ENCODE assay signal across 8 cellular contexts in the genomic region with DNA sequence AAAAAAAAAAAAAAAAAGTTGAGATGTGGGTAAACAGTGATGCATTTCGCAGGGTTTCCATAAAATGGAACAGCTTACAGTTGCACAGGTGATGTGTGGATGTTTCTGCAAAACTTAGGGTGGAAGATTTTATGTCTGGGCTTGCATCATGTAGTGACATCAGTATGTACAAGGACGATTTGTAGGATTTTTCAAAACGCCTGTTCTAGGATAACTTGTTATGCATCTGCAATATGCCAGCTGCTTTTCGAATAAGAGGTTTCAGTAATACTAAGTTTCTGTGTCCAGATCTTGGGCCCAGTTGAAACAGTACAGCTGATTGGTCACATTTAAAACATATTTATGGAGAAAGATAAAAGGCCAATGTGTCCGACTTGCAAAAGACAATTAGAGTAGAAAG. TPM values are rescaled to one million over a fixed set of nuclear protein-coding genes. Genes with fewer than 3 reads are reported as not detected.
DNase-seq lines count a peak whose midpoint lies in the region; ATAC-seq and TF ChIP-seq lines count a peak whose summit lies in the region.

No MANE protein-coding gene starts in this region.

- no peaks in the 10 kb centered on the region for H3K27me3 ChIP-seq in mucosa of rectum (ENCODE audit: control insufficient read depth in 2 of 2, insufficient read depth in 2 of 2, low read length in 2 of 2)

- H3K4me3 ChIP-seq in GM12865 (ENCODE audit: low read depth, low read length) (peak overlapping the region; percentile 87), mucosa of rectum (ENCODE audit: low read length in 2 of 2) (peak overlapping the region; percentile 92 to 97)

- H3K4me3 Mint-ChIP-seq in central memory CD8-positive, alpha-beta T cell, result peak overlapping the region; percentile 84

- peak overlapping the region; percentile 89 to 91 for H3K9ac ChIP-seq in mucosa of rectum (ENCODE audit: low read depth in 1 of 2, low read length in 2 of 2)

- peak overlapping the region in 1 of 2 donors; percentile 26 for H3K27ac ChIP-seq in mucosa of rectum (ENCODE audit: low read depth in 2 of 2, low read length in 2 of 2)

- no peaks in the 10 kb centered on the region for H3K9me3 ChIP-seq in mucosa of rectum (ENCODE audit: control insufficient read depth in 2 of 2, low read length in 2 of 2)

- H3K27me3 Mint-ChIP-seq in central memory CD8-positive, alpha-beta T cell, result no peaks in the 10 kb centered on the region

- ATAC-seq in central memory CD8-positive, alpha-beta T cell (replicated peaks; ENCODE audit: extremely low read depth, poor library complexity, severe bottlenecking), result no peak
- ATAC-seq in GM21526 (IDR thresholded peaks at IDR 0.05; ENCODE audit: low FRiP score, unreplicated experiment) (no peak), GM19395 (IDR thresholded peaks at IDR 0.05; ENCODE audit: unreplicated experiment) (no peak)

- TF ChIP-seq CTCF in GM12865 (IDR thresholded peaks at IDR 0.05; ENCODE audit: insufficient read depth, low read depth, low read length, missing control alignments), result no peak

- H3K9me3 Mint-ChIP-seq in central memory CD8-positive, alpha-beta T cell, result no peaks in the 10 kb centered on the region

- H3K36me3 ChIP-seq in mucosa of rectum (ENCODE audit: control insufficient read depth in 2 of 2, insufficient read depth in 2 of 2, low read length in 2 of 2), result no peaks in the 10 kb centered on the region

- DNase-seq in GM12865 (ENCODE audit: low read depth) (peak; percentile 25), NAMALWA (ENCODE audit: low spot score) (peak; percentile 57), mucosa of gallbladder (ENCODE audit: low spot score) (no peak)
- no peak for DNase-seq in central memory CD8-positive, alpha-beta T cell (ENCODE audit: low spot score in 2 of 2)
- DNase-seq in stimulated activated CD4-positive, alpha-beta T cell treated with anti-CD3 and anti-CD28 coated beads, Interleukin-2, amount 100 ng/mL, for 24 hours, result no peak

- H3K4me1 ChIP-seq in mucosa of rectum (ENCODE audit: control insufficient read depth in 2 of 2, insufficient read depth in 2 of 2, low read length in 2 of 2), result peaks cover 13% of the 10 kb centered on the region in 2 donors

- H3K4me1 Mint-ChIP-seq in central memory CD8-positive, alpha-beta T cell, result peaks cover 53% of the 10 kb centered on the region

- H3K36me3 Mint-ChIP-seq in central memory CD8-positive, alpha-beta T cell (ENCODE audit: insufficient read depth), result peaks cover 12% of the 10 kb centered on the region

- peak overlapping the region; percentile 92 for H3K27ac Mint-ChIP-seq in central memory CD8-positive, alpha-beta T cell (ENCODE audit: low read depth)

RNA-seq across cellular contexts. Expression of a gene that starts 1.2 kb away (rescaled TPM):
- 32.9 TPM for total RNA-seq in mucosa of gallbladder

Comparison
In these comparisons a context has a peak if more than half of its experiments do, and no peak if none do; other contexts are left out.
1. DNase-seq: peak in GM12865 (single experiment) and NAMALWA (single experiment); none in central memory CD8-positive, alpha-beta T cell (0 of 2), mucosa of gallbladder (single experiment) and stimulated activated CD4-positive, alpha-beta T cell treated with anti-CD3 and anti-CD28 coated beads, Interleukin-2, amount 100 ng/mL, for 24 hours (0 of 2).